Comparison of ENCODE assay signal across 8 cellular contexts in the genomic region with DNA sequence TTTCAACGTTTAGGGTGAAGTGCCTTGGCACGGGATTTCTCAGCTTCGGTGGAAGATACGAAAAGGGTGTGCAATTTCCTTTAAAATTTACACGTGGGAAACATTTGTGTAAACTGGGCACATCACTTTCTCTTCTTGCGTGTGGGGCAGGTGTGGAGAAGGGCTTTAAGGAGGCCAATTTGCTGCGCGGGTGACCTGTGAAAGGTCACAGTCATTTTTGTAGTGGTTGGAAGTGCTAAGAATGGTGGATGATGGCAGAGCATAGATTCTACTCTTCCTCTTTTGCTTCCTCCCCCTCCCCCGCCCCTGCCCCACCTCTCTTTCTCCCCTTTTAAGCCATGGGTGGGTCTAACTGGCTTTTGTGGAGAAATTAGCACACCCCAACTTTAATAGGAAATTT. TPM values are rescaled to one million over a fixed set of nuclear protein-coding genes. Genes with fewer than 3 reads are reported as not detected.
A peak's percentile ranks its signal among the peaks of the same experiment; 100 is the strongest.
DNase-seq lines count a peak whose midpoint lies in the region; ATAC-seq and TF ChIP-seq lines count a peak whose summit lies in the region.

No MANE protein-coding gene starts in this region.

- H3K9me3 Mint-ChIP-seq in natural killer cell: no peaks in the 10 kb centered on the region

- peaks cover 12 to 34% of the 10 kb centered on the region in 2 donors for H3K27me3 Mint-ChIP-seq in natural killer cell (ENCODE audit: low read depth in 2 of 2)

- H3K36me3 ChIP-seq in BE2C: no peaks in the 10 kb centered on the region
- H3K36me3 ChIP-seq in effector memory CD4-positive, alpha-beta T cell (ENCODE audit: control insufficient read depth, insufficient read depth, low read length): no peaks in the 10 kb centered on the region

- H3K4me3 ChIP-seq in BE2C (ENCODE audit: low read depth, low read length): peak overlapping the region; percentile 55
- peak overlapping the region; percentile 35 for H3K4me3 ChIP-seq in effector memory CD4-positive, alpha-beta T cell (ENCODE audit: insufficient read depth, low read depth, low read length, poor library complexity, severe bottlenecking)

- H3K4me1 Mint-ChIP-seq in natural killer cell: peaks cover 25 to 26% of the 10 kb centered on the region in 2 donors

- H3K36me3 Mint-ChIP-seq in natural killer cell: no peaks in the 10 kb centered on the region

- intact Hi-C loops in natural killer cell (cut with micrococcal nuclease): loop anchor here (10.0 kb wide), 1 partner anchor 1386 kb away; no protein-coding TSS in a partner anchor

- peak overlapping the region; percentile 90 for H3K4me3 Mint-ChIP-seq in natural killer cell

- TF ChIP-seq POLR2A in GM18505 (IDR thresholded peaks at IDR 0.05; ENCODE audit: borderline replicate concordance, extremely low read depth, insufficient read depth, insufficient read length): no peak

- ATAC-seq in natural killer cell (peak; percentile 30 to 46 (median 36)), HG03039 (IDR thresholded peaks at IDR 0.05; ENCODE audit: unreplicated experiment) (no peak), HG03565 (IDR thresholded peaks at IDR 0.05; ENCODE audit: unreplicated experiment) (no peak), GM18505 (IDR thresholded peaks at IDR 0.05; ENCODE audit: unreplicated experiment) (no peak)

- no peak for TF ChIP-seq CTCF in BE2C (IDR thresholded peaks at IDR 0.05; ENCODE audit: low read depth, low read length)
- TF ChIP-seq CTCF in natural killer cell (IDR thresholded peaks at IDR 0.05): no peak

- H3K27ac ChIP-seq in effector memory CD4-positive, alpha-beta T cell (ENCODE audit: insufficient read depth, low read length, poor library complexity, severe bottlenecking): no peak overlapping the region

- DNase-seq in BE2C (no peak), Kasumi-1 (lab: John Stamatoyannopoulos, UW) (peak; percentile 19 to 38), natural killer cell (no peak), NCI-H1694 (lab: John Stamatoyannopoulos, UW) (no peak)
- no peak for DNase-seq in effector memory CD4-positive, alpha-beta T cell

- peak overlapping the region in 1 of 2 donors; percentile 72 for H3K27ac Mint-ChIP-seq in natural killer cell

- H3K27me3 ChIP-seq in BE2C: peaks cover 6% of the 10 kb centered on the region; the same call in 1 of the 2 replicates
- peaks cover 19% of the 10 kb centered on the region for H3K27me3 ChIP-seq in effector memory CD4-positive, alpha-beta T cell (replicated peaks; ENCODE audit: control insufficient read depth, insufficient read depth, low read length, poor library complexity, severe bottlenecking)

- H3K9me3 ChIP-seq in BE2C: no peaks in the 10 kb centered on the region
- H3K9me3 ChIP-seq in effector memory CD4-positive, alpha-beta T cell (ENCODE audit: control insufficient read depth, low read length): no peaks in the 10 kb centered on the region

- H3K4me1 ChIP-seq in BE2C: no peaks in the 10 kb centered on the region
- H3K4me1 ChIP-seq in effector memory CD4-positive, alpha-beta T cell (ENCODE audit: control insufficient read depth, insufficient read depth, low read length, poor library complexity, severe bottlenecking): peaks cover 4% of the 10 kb centered on the region

RNA-seq across cellular contexts. Expression of gene SLITRK5, which starts 7.2 kb away (rescaled TPM):
- polyA plus RNA-seq in BE2C (2012; ENCODE audit: insufficient read depth, insufficient read length, low read depth): 0.93 TPM
- total RNA-seq in natural killer cell: under 1 TPM; 0.02 to 0.10 (median 0.07) TPM

Comparison
In these comparisons a context has a peak if more than half of its experiments do, and no peak if none do; other contexts are left out.
1. DNase-seq: peak in Kasumi-1 (2 of 2); none in BE2C (single experiment), effector memory CD4-positive, alpha-beta T cell (0 of 3), natural killer cell (single experiment) and NCI-H1694 (single experiment).
2. ATAC-seq: peak in natural killer cell (3 of 3); none in HG03039 (single experiment), HG03565 (single experiment) and GM18505 (single experiment).